Comparison of ENCODE assay signal across 11 cellular contexts in genomic region chr1:160726114-160726497, GRCh38. TPM values are rescaled to one million over a fixed set of nuclear protein-coding genes. Genes with fewer than 3 reads are reported as not detected.
DNase-seq lines count a peak whose midpoint lies in the region; ATAC-seq, FAIRE-seq and TF ChIP-seq lines count a peak whose summit lies in the region.
"Had no signal": no experiment of that assay in that cellular context is flagged by ENCODE, and none has a peak within 500 bp of the region (broad histone marks: within the 10 kb centered on the region; RNA-seq: fewer than 3 reads in every experiment).

No MANE protein-coding gene starts in this region.

- H3K36me3 ChIP-seq in IMR-90 (ENCODE audit: control insufficient read depth, insufficient read depth, low read length) (no peaks in the 10 kb centered on the region), H1 (ENCODE audit: control insufficient read depth in 2 of 4, insufficient read depth in 4 of 4, low read length in 3 of 4) (no peaks in the 10 kb centered on the region), gastroesophageal sphincter (no peaks in the 10 kb centered on the region)
- H3K36me3 ChIP-seq: tibial nerve had no signal

- WGBS in A549 (ENCODE audit: missing lambda C conversion rate) = 29% methylated on average over 3 of the region's 3 CpGs
- WGBS in IMR-90 (ENCODE audit: extremely low coverage in 2 of 2, insufficient read length in 1 of 2), 2 experiments = no CpG with 5 or more reads among the region's 3 CpGs
- 77% methylated on average over 3 of the region's 3 CpGs; no CpG with 5 or more reads in 1 of the 2 experiments for WGBS in H1 (ENCODE audit: extremely low coverage in 1 of 2, insufficient coverage in 1 of 2, insufficient read length in 1 of 2, insufficient replicate concordance in 2 of 2, low coverage in 1 of 2, low lambda C conversion rate in 2 of 2, missing lambda C conversion rate in 1 of 2), 2 experiments
- WGBS in gastroesophageal sphincter (ENCODE audit: low coverage in 1 of 2), 2 donors = 28 to 48% methylated on average over 3 of the region's 3 CpGs

- no peak overlapping the region for H2AFZ ChIP-seq in IMR-90 (replicated peaks; ENCODE audit: low read length, poor library complexity)
- H2AFZ ChIP-seq in H1 (ENCODE audit: low read length) = no peak overlapping the region; the same call in 1 of the 2 replicates

- H3K9ac ChIP-seq in IMR-90 (ENCODE audit: low read depth, low read length) = no peak overlapping the region
- H3K9ac ChIP-seq in H1 (replicated peaks in 1 of 4; ENCODE audit: extremely low read depth in 1 of 4, low read depth in 3 of 4, low read length in 3 of 4) = no peak overlapping the region

- TF ChIP-seq EP300 in A549 (IDR thresholded peaks at IDR 0.05) = no peak
- no peak for TF ChIP-seq EP300 in H1 (IDR thresholded peaks at IDR 0.05; ENCODE audit: borderline replicate concordance in 1 of 2, low read depth in 2 of 2, low read length in 2 of 2)
- TF ChIP-seq EP300 in gastroesophageal sphincter (IDR thresholded peaks at IDR 0.05) = no peak

- no peaks in the 10 kb centered on the region for H3K23me2 ChIP-seq in H1 (ENCODE audit: low read depth, low read length)

- no peaks in the 10 kb centered on the region; the same call in 1 of the 2 replicates for H3K27me3 ChIP-seq in IMR-90 (ENCODE audit: control insufficient read depth, insufficient read depth, low read length)
- no peaks in the 10 kb centered on the region for H3K27me3 ChIP-seq in H1 (replicated peaks in 1 of 4; ENCODE audit: control insufficient read depth in 3 of 4, extremely low read depth in 1 of 4, insufficient read depth in 3 of 4, low read length in 3 of 4)
- no peaks in the 10 kb centered on the region for H3K27me3 ChIP-seq in gastroesophageal sphincter
- H3K27me3 ChIP-seq: tibial nerve had no signal

- H3K4me2 ChIP-seq in A549 = peak overlapping the region; percentile 58
- no peak overlapping the region for H3K4me2 ChIP-seq in IMR-90 (ENCODE audit: low read depth, low read length)
- no peak overlapping the region; a peak in 1 of 4 replicates for H3K4me2 ChIP-seq in H1 (ENCODE audit: insufficient read depth in 1 of 2, low read depth in 2 of 2, low read length in 2 of 2)

- no peak for FAIRE-seq in A549 (lab: Jason Lieb, UNC)
- FAIRE-seq in H1 (lab: Jason Lieb, UNC) = no peak

- no peaks in the 10 kb centered on the region for H3K79me2 ChIP-seq in H1 (ENCODE audit: control insufficient read depth in 1 of 2, insufficient read depth in 2 of 2, low read length in 2 of 2)

- H4K8ac ChIP-seq in IMR-90 (ENCODE audit: low read depth in 2 of 2, low read length in 2 of 2) (no peak overlapping the region), H1 (ENCODE audit: extremely low read depth, insufficient read depth, low read length) (no peak overlapping the region)

- no peak overlapping the region for H2BK15ac ChIP-seq in IMR-90 (ENCODE audit: low read depth, low read length)
- no peak overlapping the region for H2BK15ac ChIP-seq in H1 (ENCODE audit: low read length)

- H3K4me1 ChIP-seq in A549 = peaks cover 14% of the 10 kb centered on the region
- H3K4me1 ChIP-seq in IMR-90 (ENCODE audit: control insufficient read depth, insufficient read depth, low read length) = no peaks in the 10 kb centered on the region
- peaks cover 0 to 5% (median 2%) of the 10 kb centered on the region in 4 experiments; a peak in 3 of 7 replicates for H3K4me1 ChIP-seq in H1 (replicated peaks in 1 of 4; ENCODE audit: control insufficient read depth in 3 of 4, insufficient read depth in 4 of 4, low read length in 3 of 4)
- peaks cover 0 to 5% (median 0%) of the 10 kb centered on the region in 3 donors for H3K4me1 ChIP-seq in gastroesophageal sphincter

- POLR2A ChIA-PET in A549 (lab: Yijun Ruan, JAX) (no interaction called here), IMR-90 (lab: Charles Lee; ENCODE audit: unreplicated experiment) (no interaction called here), H1 (lab: Charles Lee; ENCODE audit: partially characterized antibody) (interaction anchor here (1.5 kb wide), 1 partner anchor 14 kb away, joined by 3 read pairs; no protein-coding TSS in a partner anchor), GM10248 (lab: Yijun Ruan, JAX) (interaction anchor here (0.9 to 2.1 kb wide), 6 partner anchors 12 to 51 kb away, joined by 4 to 6 read pairs (median 6); partner anchors contain the start of gene SLAMF7)

- CTCF ChIA-PET in A549 (lab: Yijun Ruan, JAX) = interaction anchor here (0.7 to 7.4 kb wide), 20 partner anchors 10 to 288 kb away, joined by 3 to 97 read pairs (median 4); partner anchors contain the start of gene ITLN2
- CTCF ChIA-PET in IMR-90 (lab: Yijun Ruan, JAX) = interaction anchor here (0.6 to 1.0 kb wide), 3 partner anchors 21 to 1779 kb away, joined by 3 to 6 read pairs (median 5); no protein-coding TSS in a partner anchor
- CTCF ChIA-PET in H1 (lab: Charles Lee; ENCODE audit: partially characterized antibody) = interaction anchor here (0.6 to 6.8 kb wide), 20 partner anchors 10 to 425 kb away, joined by 3 to 41 read pairs (median 6); partner anchors contain the start of genes CD48, ITLN2 and SLAMF7
- CTCF ChIA-PET in GM10248 (lab: Yijun Ruan, JAX) = interaction anchor here (0.9 to 8.6 kb wide), 18 partner anchors 12 to 474 kb away, joined by 3 to 120 read pairs (median 8); partner anchors contain the start of genes CD48, ITLN2 and SLAMF7

- H3K23ac ChIP-seq in IMR-90 (ENCODE audit: low read depth, low read length) (no peak overlapping the region), H1 (ENCODE audit: insufficient read length) (no peak overlapping the region)

- ATAC-seq in A549 (peak in 1 of 2 experiments; percentile 43; a peak in 3 of 6 replicates), GM21367 (IDR thresholded peaks at IDR 0.05; ENCODE audit: unreplicated experiment) (peak; percentile 24), IMR-90 (ENCODE audit: low read depth) (no peak), GM19324 (IDR thresholded peaks at IDR 0.05; ENCODE audit: low FRiP score, unreplicated experiment) (no peak), gastroesophageal sphincter (no peak)

- H2BK120ac ChIP-seq in IMR-90 (ENCODE audit: low read depth, low read length) (no peak overlapping the region), H1 (replicated peaks; ENCODE audit: low read depth, low read length) (peak overlapping the region; percentile 56)

- H3K4ac ChIP-seq in IMR-90 (ENCODE audit: low read depth, low read length) = no peak overlapping the region
- H3K4ac ChIP-seq in H1 (replicated peaks; ENCODE audit: insufficient read length, low read depth, low read length) = no peak overlapping the region

- H3K9me3 ChIP-seq in A549 (no peaks in the 10 kb centered on the region), IMR-90 (ENCODE audit: control insufficient read depth, insufficient read depth, low read length) (no peaks in the 10 kb centered on the region), H1 (ENCODE audit: insufficient read depth in 2 of 2, low read depth in 1 of 2, low read length in 1 of 2) (no peaks in the 10 kb centered on the region), gastroesophageal sphincter (no peaks in the 10 kb centered on the region)
- H3K9me3 ChIP-seq: tibial nerve had no signal

- H3K56ac ChIP-seq in IMR-90 (ENCODE audit: extremely low read depth, insufficient read depth, low read length) (no peak overlapping the region), H1 (replicated peaks; ENCODE audit: insufficient read length, low read depth, low read length) (no peak overlapping the region)

- dilution Hi-C loops in IMR-90 (cut with HindIII; ENCODE audit: low sequenced_read_pairs, unreplicated experiment) = no loop called here

- H2AK9ac ChIP-seq in IMR-90 (replicated peaks; ENCODE audit: low read depth, low read length, poor library complexity) = no peak overlapping the region

- H2AK5ac ChIP-seq in IMR-90 (ENCODE audit: low read depth, low read length) = no peak overlapping the region
- H2AK5ac ChIP-seq in H1 (ENCODE audit: low read depth, low read length) = no peak overlapping the region

- H3K9me1 ChIP-seq in IMR-90 (ENCODE audit: insufficient read depth, low read length) = no peaks in the 10 kb centered on the region

- H3K4me3 ChIP-seq in A549 (no peak overlapping the region), IMR-90 (ENCODE audit: insufficient read depth, low read depth, low read length) (no peak overlapping the region), H1 (ENCODE audit: extremely low read depth in 1 of 4, insufficient read depth in 2 of 4, low read depth in 3 of 4, low read length in 4 of 4) (no peak overlapping the region), gastroesophageal sphincter (no peak overlapping the region)
- H3K4me3 ChIP-seq: tibial nerve had no signal

- no peak overlapping the region for H2BK12ac ChIP-seq in H1 (ENCODE audit: low read depth, low read length)

- no peaks in the 10 kb centered on the region for H3K79me1 ChIP-seq in IMR-90 (ENCODE audit: low read depth in 1 of 2, low read length in 2 of 2)
- H3K79me1 ChIP-seq in H1 (ENCODE audit: low read depth, low read length) = no peaks in the 10 kb centered on the region

- TF ChIP-seq POLR2A in A549 (IDR thresholded peaks at IDR 0.05; ENCODE audit: low read length) (no peak), IMR-90 (IDR thresholded peaks at IDR 0.05; ENCODE audit: low read depth, low read length) (no peak), H1 (IDR thresholded peaks at IDR 0.05; ENCODE audit: control extremely low read depth in 1 of 2, low read depth in 2 of 2, low read length in 2 of 2) (no peak), gastroesophageal sphincter (IDR thresholded peaks at IDR 0.05) (no peak)

- no peak for TF ChIP-seq RAD21 in A549 (conservative IDR thresholded peaks at IDR 0.05 in 1 of 2, IDR thresholded peaks at IDR 0.05 in 1 of 2)
- TF ChIP-seq RAD21 in IMR-90 (IDR thresholded peaks at IDR 0.05; ENCODE audit: low read length) = no peak
- TF ChIP-seq RAD21 in H1 (IDR thresholded peaks at IDR 0.05 in 1 of 2, conservative IDR thresholded peaks at IDR 0.05 in 1 of 2; ENCODE audit: low read depth in 2 of 2, low read length in 2 of 2) = no peak

- no peaks in the 10 kb centered on the region for H4K20me1 ChIP-seq in IMR-90 (ENCODE audit: insufficient read depth, low read length)
- H4K20me1 ChIP-seq in H1 (replicated peaks in 1 of 2; ENCODE audit: control insufficient read depth in 1 of 2, insufficient read depth in 2 of 2, low read length in 2 of 2) = no peaks in the 10 kb centered on the region

- peak in 1 of 2 experiments; percentile 23 for DNase-seq in A549 (ENCODE audit: low read depth in 1 of 2, low spot score in 1 of 2)
- DNase-seq in IMR-90 = no peak
- no peak for DNase-seq in H1 (ENCODE audit: low read depth in 1 of 2, low spot score in 2 of 2)
- DNase-seq in NCI-H524 (lab: John Stamatoyannopoulos, UW) = no peak
- DNase-seq in GM10248 (ENCODE audit: extremely low spot score) = no peak
- DNase-seq: NCI-H446 treated with DMSO at 0.1 percent for 48 hours had no signal

- H2BK5ac ChIP-seq in IMR-90 (ENCODE audit: low read depth, low read length, poor library complexity, severe bottlenecking) (no peak overlapping the region), H1 (ENCODE audit: low read depth, low read length) (no peak overlapping the region)

- H3K14ac ChIP-seq in IMR-90 (replicated peaks; ENCODE audit: low read depth, low read length) (no peak overlapping the region), H1 (ENCODE audit: insufficient read length) (no peak overlapping the region)

- H4K91ac ChIP-seq in IMR-90 (ENCODE audit: insufficient read depth, low read depth, low read length) = no peak overlapping the region
- peak overlapping the region; percentile 72 for H4K91ac ChIP-seq in H1 (replicated peaks; ENCODE audit: insufficient read length, low read length)

- intact Hi-C loops in IMR-90 (cut with micrococcal nuclease) = loop anchor here (2.0 to 5.0 kb wide), 3 partner anchors 267 to 413 kb away; partner anchors contain the start of gene KLHDC9

- peak overlapping the region; percentile 26 to 68; a peak in 5 of 6 replicates for H3K27ac ChIP-seq in A549
- H3K27ac ChIP-seq in IMR-90 (ENCODE audit: insufficient read depth, low read length) = no peak overlapping the region
- H3K27ac ChIP-seq in H1 (ENCODE audit: low read depth, low read length) = no peak overlapping the region
- H3K27ac ChIP-seq in gastroesophageal sphincter = no peak overlapping the region
- H3K27ac ChIP-seq: tibial nerve had no signal

- no peak overlapping the region for H4K5ac ChIP-seq in IMR-90 (ENCODE audit: low read depth, low read length)
- no peak overlapping the region for H4K5ac ChIP-seq in H1 (ENCODE audit: insufficient read length, low read depth, low read length)

- BruUV-seq in IMR-90 (replicated peaks; lab: Mats Ljungman, UMichigan) = no TSS peak

- H3K18ac ChIP-seq in IMR-90 (ENCODE audit: low read depth, low read length) = no peak overlapping the region
- no peak overlapping the region for H3K18ac ChIP-seq in H1 (ENCODE audit: extremely low read depth, low read length)

- in situ Hi-C loops in IMR-90 (cut with MboI; ENCODE audit: low sequenced_read_pairs) = no loop called here

- H2BK20ac ChIP-seq in IMR-90 (ENCODE audit: low read depth, low read length) (no peak overlapping the region), H1 (ENCODE audit: low read length) (0 out of 2 replicates have a peak overlapping the region, but pooled peaks have one; percentile 32)

- no peak for TF ChIP-seq CTCF in A549 (IDR thresholded peaks at IDR 0.05)
- TF ChIP-seq CTCF in IMR-90 (conservative IDR thresholded peaks at IDR 0.05; ENCODE audit: low read depth, low read length) = no peak
- TF ChIP-seq CTCF in H1 (IDR thresholded peaks at IDR 0.05; ENCODE audit: control extremely low read depth in 1 of 3, insufficient read depth in 1 of 3, low read depth in 1 of 3, low read length in 3 of 3) = no peak
- TF ChIP-seq CTCF in gastroesophageal sphincter (IDR thresholded peaks at IDR 0.05) = no peak
- TF ChIP-seq CTCF in GM10248 (IDR thresholded peaks at IDR 0.05; ENCODE audit: control extremely low read depth, extremely low read depth, low read depth, missing control alignments) = no peak

RNA-seq across cellular contexts. Expression of gene SLAMF7, which starts 12.9 kb away (rescaled TPM):
- 0.57 and 0.73 TPM in 2 replicates for polyA plus RNA-seq in A549 (2011; rRNA removed)
- 0.11 and 0.26 TPM in 2 replicates for polyA plus RNA-seq in A549 (2012; cell fraction: cytosol; rRNA removed)
- polyA plus RNA-seq in A549 (2012; cell fraction: nucleus; rRNA removed) = 0.19 and 0.45 TPM in 2 replicates
- 1.8 to 2.2 TPM (median 2.0 TPM) in 3 replicates for polyA plus RNA-seq in A549 (2017; fragmentation: RNase III; extraction: RNeasy Plus Mini Kit Qiagen cat#74134 plus additional on column Dnase treatment)
- 0.88 and 1.7 TPM in 2 replicates for polyA minus RNA-seq in A549 (2011; rRNA and poly(A)+ RNA removed)
- total RNA-seq in IMR-90 (2012; rRNA removed) = not detected in 2 replicates
- polyA plus RNA-seq in IMR-90 (2012; rRNA removed) = not detected in 2 replicates
- polyA plus RNA-seq in IMR-90 (2012; cell fraction: cytosol; rRNA removed) = not detected in 2 replicates
- not detected in 2 replicates for polyA plus RNA-seq in IMR-90 (2012; cell fraction: nucleus; rRNA removed; ENCODE audit: low replicate concordance)
- not detected in 2 replicates for total RNA-seq in H1 (2021; fragmentation: NEBNext Ultra II Directional; extraction: Animal tissue kit (Norgen Biotek cat#: 25700))
- not detected in 2 replicates for polyA plus RNA-seq in H1 (2011; rRNA removed)
- not detected for polyA plus RNA-seq in H1 (2011; cell fraction: cytosol; rRNA removed)
- polyA plus RNA-seq in H1 (2011; cell fraction: nucleus; rRNA removed) = not detected
- polyA plus RNA-seq in H1 (2012, experiment 1 of 2) = not detected in 4 replicates
- not detected for polyA plus RNA-seq in H1 (2012, experiment 2 of 2)
- not detected for polyA plus RNA-seq in H1 (2013, experiment 1 of 2)
- polyA plus RNA-seq in H1 (2013, experiment 2 of 2) = 0.02 TPM
- polyA minus RNA-seq in H1 (2011; rRNA and poly(A)+ RNA removed) = not detected in 2 replicates
- polyA minus RNA-seq in H1 (2011; cell fraction: cytosol; rRNA and poly(A)+ RNA removed) = not detected
- polyA minus RNA-seq in H1 (2011; cell fraction: nucleus; rRNA and poly(A)+ RNA removed) = not detected
- total RNA-seq in gastroesophageal sphincter = 1 to 10 TPM in 1 of 4 donors, under 1 TPM in 2, not detected in 1; 0.62 to 3.5 (median 0.67) TPM
- total RNA-seq: fibroblast of villous mesenchyme had no signal

RNA-seq across cellular contexts. Expression of gene CD48, which starts 14.5 kb away (rescaled TPM):
- not detected in 2 replicates for polyA plus RNA-seq in A549 (2011; rRNA removed)
- not detected in 2 replicates for polyA plus RNA-seq in A549 (2012; cell fraction: cytosol; rRNA removed)
- polyA plus RNA-seq in A549 (2012; cell fraction: nucleus; rRNA removed) = not detected in 2 replicates
- not detected in 3 replicates for polyA plus RNA-seq in A549 (2017; fragmentation: RNase III; extraction: RNeasy Plus Mini Kit Qiagen cat#74134 plus additional on column Dnase treatment)
- polyA minus RNA-seq in A549 (2011; rRNA and poly(A)+ RNA removed) = not detected in 2 replicates
- total RNA-seq in IMR-90 (2012; rRNA removed) = not detected in 2 replicates
- not detected in 2 replicates for polyA plus RNA-seq in IMR-90 (2012; rRNA removed)
- not detected in 2 replicates for polyA plus RNA-seq in IMR-90 (2012; cell fraction: cytosol; rRNA removed)
- polyA plus RNA-seq in IMR-90 (2012; cell fraction: nucleus; rRNA removed; ENCODE audit: low replicate concordance) = not detected in 2 replicates
- not detected in 2 replicates for total RNA-seq in H1 (2021; fragmentation: NEBNext Ultra II Directional; extraction: Animal tissue kit (Norgen Biotek cat#: 25700))
- polyA plus RNA-seq in H1 (2011; rRNA removed) = 0.08 TPM in 1 of 2 replicates, not detected in the other
- polyA plus RNA-seq in H1 (2011; cell fraction: cytosol; rRNA removed) = 0.05 TPM
- polyA plus RNA-seq in H1 (2011; cell fraction: nucleus; rRNA removed) = not detected
- 0.11 to 0.46 TPM (median 0.28 TPM) in 4 replicates for polyA plus RNA-seq in H1 (2012, experiment 1 of 2)
- not detected for polyA plus RNA-seq in H1 (2012, experiment 2 of 2)
- polyA plus RNA-seq in H1 (2013, experiment 1 of 2) = not detected
- polyA plus RNA-seq in H1 (2013, experiment 2 of 2) = not detected
- not detected in 2 replicates for polyA minus RNA-seq in H1 (2011; rRNA and poly(A)+ RNA removed)
- polyA minus RNA-seq in H1 (2011; cell fraction: cytosol; rRNA and poly(A)+ RNA removed) = not detected
- not detected for polyA minus RNA-seq in H1 (2011; cell fraction: nucleus; rRNA and poly(A)+ RNA removed)
- 1 to 10 TPM in 3 of 4 donors, not detected in 1; 2.2 to 8.5 (median 4.5) TPM for total RNA-seq in gastroesophageal sphincter
- total RNA-seq: fibroblast of villous mesenchyme had no signal

Comparison
In these comparisons a context has a peak if more than half of its experiments do, and no peak if none do; other contexts are left out.
1. H3K27ac ChIP-seq: peak in A549 (2 of 2); none in IMR-90 (single experiment), H1 (single experiment) and gastroesophageal sphincter (0 of 4).
2. POLR2A ChIA-PET loops: an anchor here in H1 (1.5 kb wide) and GM10248 (0.9 to 2.1 kb wide); none called in A549 and IMR-90.
3. Of the 18 proteins assayed by ChIP-seq in both H1 and A549: peak only in H1: none; only in A549: none; in both: MAFK; in neither: 17.